Comparison of ENCODE assay signal across 26 cellular contexts in genomic region chr15:56698268-56698667, GRCh38. TPM values are rescaled to one million over a fixed set of nuclear protein-coding genes. Genes with fewer than 3 reads are reported as not detected.
A peak's percentile ranks its signal among the peaks of the same experiment; 100 is the strongest.
DNase-seq lines count a peak whose midpoint lies in the region; ATAC-seq, FAIRE-seq and TF ChIP-seq lines count a peak whose summit lies in the region.
"Had no signal": no experiment of that assay in that cellular context is flagged by ENCODE, and none has a peak within 500 bp of the region (broad histone marks: within the 10 kb centered on the region; RNA-seq: fewer than 3 reads in every experiment).

No MANE protein-coding gene starts in this region.

- CTCF ChIA-PET in A549 (lab: Yijun Ruan, JAX): no interaction called here

- 0 out of 2 replicates have a peak overlapping the region, but pooled peaks have one; percentile 37 for H2AFZ ChIP-seq in Loucy (ENCODE audit: low read length)

- peaks cover 57% of the 10 kb centered on the region for H3K36me3 Mint-ChIP-seq in activated T-cell treated with anti-CD3 and anti-CD28 coated beads, Interleukin-2, amount 50 U/mL, for 24 hours (ENCODE audit: low read depth)

- FAIRE-seq in A549 (lab: Jason Lieb, UNC): no peak
- FAIRE-seq: GM12878, GM12892, GM18507 had no signal

- no peaks in the 10 kb centered on the region for H3K9me2 ChIP-seq in Loucy (replicated peaks; ENCODE audit: low read depth, low read length)

- no peak for TF ChIP-seq EP300 in A549 (IDR thresholded peaks at IDR 0.05)

- H3K4me3 ChIP-seq in A549: no peak overlapping the region
- no peak overlapping the region for H3K4me3 ChIP-seq in Loucy (ENCODE audit: low read length, poor library complexity, severe bottlenecking)
- H3K4me3 ChIP-seq: BLaER1, GM12878 had no signal

- H3K27ac ChIP-seq in A549: no peak overlapping the region
- H3K27ac ChIP-seq: 22Rv1, BLaER1 had no signal

- no peak overlapping the region for H3K4me3 Mint-ChIP-seq in activated T-cell treated with anti-CD3 and anti-CD28 coated beads, Interleukin-2, amount 50 U/mL, for 24 hours
- H3K4me3 Mint-ChIP-seq: CD14-positive monocyte; CD4-positive, alpha-beta memory T cell; CD4-positive, CD25-positive, alpha-beta regulatory T cell; CD8-positive, alpha-beta memory T cell had no signal

- no peaks in the 10 kb centered on the region for H4K20me1 ChIP-seq in Loucy (ENCODE audit: insufficient read depth, low read length, poor library complexity, severe bottlenecking)
- H4K20me1 ChIP-seq: BLaER1 had no signal

- no peak for TF ChIP-seq POLR2A in A549 (IDR thresholded peaks at IDR 0.05; ENCODE audit: low read length)

- H3K4me2 ChIP-seq in A549 (no peak overlapping the region), Loucy (ENCODE audit: low read depth, low read length, poor library complexity, severe bottlenecking) (no peak overlapping the region)
- H3K4me2 ChIP-seq: BLaER1 had no signal

- no peak overlapping the region for H3K27ac Mint-ChIP-seq in activated T-cell treated with anti-CD3 and anti-CD28 coated beads, Interleukin-2, amount 50 U/mL, for 24 hours
- H3K27ac Mint-ChIP-seq: CD4-positive, alpha-beta memory T cell; CD4-positive, CD25-positive, alpha-beta regulatory T cell; CD8-positive, alpha-beta memory T cell had no signal

- H3K9me3 Mint-ChIP-seq in activated T-cell treated with anti-CD3 and anti-CD28 coated beads, Interleukin-2, amount 50 U/mL, for 24 hours: no peaks in the 10 kb centered on the region
- H3K9me3 Mint-ChIP-seq: CD14-positive monocyte; CD4-positive, alpha-beta memory T cell; CD4-positive, CD25-positive, alpha-beta regulatory T cell; CD8-positive, alpha-beta memory T cell had no signal

- no peak for TF ChIP-seq RAD21 in A549 (conservative IDR thresholded peaks at IDR 0.05 in 1 of 2, IDR thresholded peaks at IDR 0.05 in 1 of 2)

- H3K9me3 ChIP-seq in A549: no peaks in the 10 kb centered on the region
- no peaks in the 10 kb centered on the region for H3K9me3 ChIP-seq in Loucy (ENCODE audit: insufficient read depth, low read depth, low read length)
- H3K9me3 ChIP-seq: BE2C, BLaER1 had no signal

- WGBS in A549 (ENCODE audit: missing lambda C conversion rate): 94% methylated on average over 2 of the region's 2 CpGs

- H3K79me2 ChIP-seq in Loucy (ENCODE audit: insufficient read depth, low read length): no peaks in the 10 kb centered on the region

- ATAC-seq in A549 (no peak), HG02938 (IDR thresholded peaks at IDR 0.05; ENCODE audit: unreplicated experiment) (no peak)
- ATAC-seq: GM12878 had no signal

- DNase-seq in NCI-H82 (lab: John Stamatoyannopoulos, UW) (peak; percentile 7), NCI-H82 treated with DMSO at 0.1 percent for 48 hours (lab: John Stamatoyannopoulos, UW; ENCODE audit: unreplicated experiment) (no peak), A549 (ENCODE audit: low read depth in 1 of 2, low spot score in 1 of 2) (no peak)
- DNase-seq in activated T-cell treated with anti-CD3 and anti-CD28 coated beads, Interleukin-2, amount 50 U/mL, for 24 hours: no peak
- DNase-seq: ACHN; BE2C; C1 segment of cervical spinal cord; CD4-positive, alpha-beta memory T cell; CD4-positive, CD25-positive, alpha-beta regulatory T cell; CD8-positive, alpha-beta memory T cell; COR-L47; DMS 273 treated with DMSO at 0.1 percent for 48 hours; DMS153; DMS53; DMS79; DND-41; EL; GDM1 had no signal

- H3K9ac ChIP-seq in Loucy (ENCODE audit: low read depth, low read length, poor library complexity, severe bottlenecking): no peak overlapping the region
- H3K9ac ChIP-seq: BLaER1 had no signal

- H3K27me3 Mint-ChIP-seq in activated T-cell treated with anti-CD3 and anti-CD28 coated beads, Interleukin-2, amount 50 U/mL, for 24 hours: no peaks in the 10 kb centered on the region
- H3K27me3 Mint-ChIP-seq: CD4-positive, alpha-beta memory T cell; CD4-positive, CD25-positive, alpha-beta regulatory T cell; CD8-positive, alpha-beta memory T cell had no signal

- no peaks in the 10 kb centered on the region for H3K36me3 ChIP-seq in Loucy (ENCODE audit: insufficient read depth, low read length)

- H3F3A ChIP-seq in Loucy (ENCODE audit: low read depth): no peaks in the 10 kb centered on the region

- no peaks in the 10 kb centered on the region for H3K27me3 ChIP-seq in Loucy (ENCODE audit: insufficient read depth, low read length, poor library complexity, severe bottlenecking)
- H3K27me3 ChIP-seq: BE2C, BLaER1 had no signal

- POLR2A ChIA-PET in A549 (lab: Yijun Ruan, JAX): no interaction called here

- H3K4me1 Mint-ChIP-seq in activated T-cell treated with anti-CD3 and anti-CD28 coated beads, Interleukin-2, amount 50 U/mL, for 24 hours (ENCODE audit: low read depth): peaks cover 7% of the 10 kb centered on the region
- H3K4me1 Mint-ChIP-seq: CD14-positive monocyte had no signal

- TF ChIP-seq CTCF in A549 (IDR thresholded peaks at IDR 0.05) (no peak), Loucy (conservative IDR thresholded peaks at IDR 0.05; ENCODE audit: low read length) (no peak)

- H3K4me1 ChIP-seq in A549 (no peaks in the 10 kb centered on the region), Loucy (ENCODE audit: insufficient read depth, low read length, poor library complexity, severe bottlenecking) (no peaks in the 10 kb centered on the region)
- H3K4me1 ChIP-seq: BE2C, BLaER1 had no signal

TF ChIP-seq in A549, 52 proteins besides CTCF, POLR2A, EP300 and RAD21:
- no peak for TF ChIP-seq MAZ (IDR thresholded peaks at IDR 0.05; ENCODE audit: borderline replicate concordance, low read depth, low read length)
- TF ChIP-seq MAFK (IDR thresholded peaks at IDR 0.05; ENCODE audit: partially characterized antibody): peak; percentile 93

RNA-seq across cellular contexts. Expression of gene ZNF280D, which starts 35.0 kb away (rescaled TPM):
- polyA plus RNA-seq in A549 (2011; rRNA removed) (18.0 and 21.8 TPM in 2 replicates), A549 (2017; fragmentation: RNase III; extraction: RNeasy Plus Mini Kit Qiagen cat#74134 plus additional on column Dnase treatment) (12.8 to 13.4 TPM (median 13.3 TPM) in 3 replicates)
- 4.8 TPM in 2 replicates for polyA plus RNA-seq in A549 (2012; cell fraction: cytosol; rRNA removed)
- 3.9 and 5.8 TPM in 2 replicates for polyA plus RNA-seq in A549 (2012; cell fraction: nucleus; rRNA removed)
- polyA minus RNA-seq in A549 (2011; rRNA and poly(A)+ RNA removed): 11.0 and 12.4 TPM in 2 replicates
